In genomic region chr3:10583798-10584708, GRCh38 we compare ENCODE assay signal across 17 cellular contexts.
A peak's percentile ranks its signal among the peaks of the same experiment; 100 is the strongest.
DNase-seq lines count a peak whose midpoint lies in the region; ATAC-seq, FAIRE-seq and TF ChIP-seq lines count a peak whose summit lies in the region.
"Had no signal": no experiment of that assay in that cellular context is flagged by ENCODE, and none has a peak within 500 bp of the region (broad histone marks: within the 10 kb centered on the region; RNA-seq: fewer than 3 reads in every experiment).

No MANE protein-coding gene starts in this region.

- CTCF ChIA-PET in HCT116 (lab: Charles Lee) (no interaction called here), K562 (lab: Yijun Ruan, JAX; ENCODE audit: low intra/inter-chr PET ratio) (no interaction called here)

- H3K79me2 ChIP-seq in HCT116 (ENCODE audit: insufficient read depth, low read length) (no peaks in the 10 kb centered on the region), K562 (ENCODE audit: control insufficient read depth, insufficient read depth, low read length) (no peaks in the 10 kb centered on the region)

- H3K4me3 ChIP-seq in HCT116 (replicated peaks in 1 of 2; ENCODE audit: low read depth in 1 of 2, low read length in 2 of 2) (no peak overlapping the region), K562 (no peak overlapping the region), coronary artery (no peak overlapping the region)
- H3K4me3 ChIP-seq: BLaER1 treated with 17β-estradiol and CSF1 and Interleukin-3, amounts not matched to agents 10 nM and 100 nM had no signal

- FAIRE-seq in K562 (lab: Jason Lieb, UNC) (no peak), GM12892 (lab: Jason Lieb, UNC) (no peak)
- FAIRE-seq: G401.6, GM12891 had no signal

- WGBS in K562 (ENCODE audit: insufficient coverage, low coverage, missing lambda C conversion rate), result 0% methylated on average over 12 of the region's 13 CpGs

- H4K20me1 ChIP-seq in HCT116 (ENCODE audit: insufficient read depth) (no peaks in the 10 kb centered on the region), K562 (replicated peaks; ENCODE audit: control insufficient read depth, insufficient read depth, low read length) (no peaks in the 10 kb centered on the region; the same call in 1 of the 2 replicates)

- H2AFZ ChIP-seq in HCT116 (ENCODE audit: low read depth, low read length, poor library complexity, severe bottlenecking) (no peak overlapping the region), K562 (ENCODE audit: low read depth, low read length) (no peak overlapping the region)

- no peaks in the 10 kb centered on the region for H3K9me3 ChIP-seq in HCT116 (ENCODE audit: control insufficient read depth in 1 of 2, insufficient read depth in 1 of 2, low read depth in 1 of 2, low read length in 2 of 2)
- no peaks in the 10 kb centered on the region for H3K9me3 ChIP-seq in K562 (replicated peaks; ENCODE audit: control insufficient read depth, insufficient read depth, low read depth, low read length)
- H3K9me3 ChIP-seq: BLaER1 treated with 17β-estradiol and CSF1 and Interleukin-3, amounts not matched to agents 10 nM and 100 nM had no signal

- intact Hi-C loops in HCT116 (cut with micrococcal nuclease), result no loop called here
- intact Hi-C loops in K562 (cut with micrococcal nuclease), result no loop called here
- intact Hi-C loops in Right ventricle myocardium superior (cut with DNase I), result no loop called here

- no peak for TF ChIP-seq EP300 in K562 (IDR thresholded peaks at IDR 0.05; ENCODE audit: low read length)

- H3K9me1 ChIP-seq in K562 (ENCODE audit: control insufficient read depth, insufficient read depth, low read length), result no peaks in the 10 kb centered on the region

- TF ChIP-seq CTCF in C4-2B (conservative IDR thresholded peaks at IDR 0.05) (no peak), HCT116 (IDR thresholded peaks at IDR 0.05 in 2 of 3, conservative IDR thresholded peaks at IDR 0.05 in 1 of 3; ENCODE audit: borderline replicate concordance in 1 of 3, insufficient read depth in 1 of 3, low read depth in 2 of 3, low read length in 2 of 3) (no peak), K562 (IDR thresholded peaks at IDR 0.05 in 2 of 3, conservative IDR thresholded peaks at IDR 0.05 in 1 of 3; ENCODE audit: insufficient read depth in 2 of 3, low read depth in 1 of 3, low read length in 3 of 3) (no peak), coronary artery (IDR thresholded peaks at IDR 0.05) (no peak)

- RAD21 ChIA-PET in HCT116 (lab: Charles Lee; ENCODE audit: low non-redundant PET in 1 of 2, low total read pairs in 2 of 2, uncharacterized antibody in 2 of 2, unreplicated experiment in 2 of 2), result no interaction called here

- H3K27me3 ChIP-seq in HCT116 (ENCODE audit: insufficient read depth, low read length), result peaks cover 80% of the 10 kb centered on the region
- peaks cover 0 to 12% of the 10 kb centered on the region in 2 experiments; a peak in 3 of 5 replicates for H3K27me3 ChIP-seq in K562 (ENCODE audit: control insufficient read depth in 2 of 2, insufficient read depth in 2 of 2, low read length in 2 of 2)
- H3K27me3 ChIP-seq: BLaER1 treated with 17β-estradiol and CSF1 and Interleukin-3, amounts not matched to agents 10 nM and 100 nM had no signal

- H3K4me1 ChIP-seq in HCT116 (ENCODE audit: control insufficient read depth in 1 of 2, insufficient read depth in 2 of 2, low read length in 2 of 2) (no peaks in the 10 kb centered on the region), K562 (replicated peaks in 1 of 2; ENCODE audit: control insufficient read depth in 2 of 2, insufficient read depth in 2 of 2, low read length in 2 of 2) (no peaks in the 10 kb centered on the region)
- H3K4me1 ChIP-seq: BLaER1 treated with 17β-estradiol and CSF1 and Interleukin-3, amounts not matched to agents 10 nM and 100 nM had no signal

- H3K9me2 ChIP-seq in HCT116 (ENCODE audit: insufficient read depth), result no peaks in the 10 kb centered on the region

- TF ChIP-seq RAD21 in HCT116 (IDR thresholded peaks at IDR 0.05; ENCODE audit: low read depth) (no peak), K562 (CRISPR knock-in tag; conservative IDR thresholded peaks at IDR 0.05 in 1 of 2, IDR thresholded peaks at IDR 0.05 in 1 of 2) (no peak)

- H3K4me2 ChIP-seq in HCT116 (ENCODE audit: low read length), result no peak overlapping the region
- H3K4me2 ChIP-seq in K562 (ENCODE audit: insufficient read depth, low read length), result no peak overlapping the region
- H3K4me2 ChIP-seq: BLaER1 treated with 17β-estradiol and CSF1 and Interleukin-3, amounts not matched to agents 10 nM and 100 nM had no signal

- in situ Hi-C loops in K562 (cut with MboI), result no loop called here

- H3K27ac ChIP-seq in C4-2B (peak overlapping the region; percentile 6; the same call in 1 of the 2 replicates), HCT116 (ENCODE audit: low read depth, low read length) (no peak overlapping the region), K562 (ENCODE audit: extremely low read depth, low read depth, low read length) (no peak overlapping the region), coronary artery (no peak overlapping the region)
- H3K27ac ChIP-seq: BLaER1 treated with 17β-estradiol and CSF1 and Interleukin-3, amounts not matched to agents 10 nM and 100 nM; HL-60 had no signal

- ATAC-seq in HCT116 (peak; percentile 50; the same call in 1 of the 2 replicates), K562 (0 out of 3 replicates have a peak, but pooled peaks have one; percentile 32), Right ventricle myocardium superior (ENCODE audit: poor library complexity) (no peak)

- BruUV-seq in HCT116 (replicated peaks; lab: Mats Ljungman, UMichigan) (no TSS peak), K562 (replicated peaks; lab: Mats Ljungman, UMichigan) (no TSS peak)

- no peak for TF ChIP-seq POLR2A in HCT116 (IDR thresholded peaks at IDR 0.05; ENCODE audit: borderline replicate concordance, extremely low read depth, insufficient read depth, insufficient read length)
- no peak for TF ChIP-seq POLR2A in K562 (conservative IDR thresholded peaks at IDR 0.05)
- no peak for TF ChIP-seq POLR2A in GM12892 (IDR thresholded peaks at IDR 0.05; ENCODE audit: low read depth, low read length)

- POLR2A ChIA-PET in HCT116 (lab: Charles Lee) (no interaction called here), K562 (lab: Yijun Ruan, JAX) (interaction anchor here (0.9 to 1.2 kb wide), 3 partner anchors 14 to 26 kb away, joined by 3 to 5 read pairs (median 4); no protein-coding TSS in a partner anchor)

- DNase-seq in HCT116 (ENCODE audit: low read depth, low spot score) (no peak), K562 (ENCODE audit: extremely low read depth in 1 of 4, low spot score in 3 of 4) (no peak), pons (ENCODE audit: low spot score) (peak; percentile 15), Right ventricle myocardium superior (no peak), coronary artery (ENCODE audit: low spot score) (no peak), GM12892 (ENCODE audit: insufficient read length) (no peak)
- DNase-seq: 8988T; ACHN; Calu3; CD4-positive, alpha-beta T cell; DMS79; KG1 had no signal

- H3K36me3 ChIP-seq in HCT116 (ENCODE audit: control insufficient read depth in 1 of 2, insufficient read depth in 2 of 2, low read length in 2 of 2) (no peaks in the 10 kb centered on the region), K562 (ENCODE audit: control insufficient read depth, insufficient read depth, low read length) (no peaks in the 10 kb centered on the region)
- H3K36me3 ChIP-seq: BLaER1 treated with 17β-estradiol and CSF1 and Interleukin-3, amounts not matched to agents 10 nM and 100 nM had no signal

- H3K9ac ChIP-seq in HCT116 (ENCODE audit: low read length) (no peak overlapping the region), K562 (ENCODE audit: insufficient read depth in 1 of 2, low read depth in 2 of 2, low read length in 2 of 2) (no peak overlapping the region)
- H3K9ac ChIP-seq: BLaER1 treated with 17β-estradiol and CSF1 and Interleukin-3, amounts not matched to agents 10 nM and 100 nM had no signal

TF ChIP-seq in HCT116, 20 proteins besides CTCF, POLR2A, EP300 and RAD21 (continues in another document):
- TF ChIP-seq EZH2phosphoT487 (IDR thresholded peaks at IDR 0.05; ENCODE audit: borderline replicate concordance) (no peak), JUND (IDR thresholded peaks at IDR 0.05) (no peak), ZBTB33 (IDR thresholded peaks at IDR 0.05; ENCODE audit: extremely low read depth, insufficient replicate concordance, low read length) (no peak)

TF ChIP-seq in K562, 482 proteins besides CTCF, POLR2A, EP300 and RAD21 (continues in another document):
- no peak for TF ChIP-seq CSDE1 (IDR thresholded peaks at IDR 0.05)
- TF ChIP-seq ADNP (tag; IDR thresholded peaks at IDR 0.05), result no peak
- no peak for TF ChIP-seq VEZF1 (CRISPR knock-in tag; IDR thresholded peaks at IDR 0.05)
- no peak for TF ChIP-seq RBM22 (IDR thresholded peaks at IDR 0.05; ENCODE audit: low read depth, low read length, poor library complexity, severe bottlenecking)
- no peak for TF ChIP-seq RBM25 (IDR thresholded peaks at IDR 0.05; ENCODE audit: low read depth, low read length, severe bottlenecking)
